11 cellular contexts compared by ENCODE assay signal in the genomic region with DNA sequence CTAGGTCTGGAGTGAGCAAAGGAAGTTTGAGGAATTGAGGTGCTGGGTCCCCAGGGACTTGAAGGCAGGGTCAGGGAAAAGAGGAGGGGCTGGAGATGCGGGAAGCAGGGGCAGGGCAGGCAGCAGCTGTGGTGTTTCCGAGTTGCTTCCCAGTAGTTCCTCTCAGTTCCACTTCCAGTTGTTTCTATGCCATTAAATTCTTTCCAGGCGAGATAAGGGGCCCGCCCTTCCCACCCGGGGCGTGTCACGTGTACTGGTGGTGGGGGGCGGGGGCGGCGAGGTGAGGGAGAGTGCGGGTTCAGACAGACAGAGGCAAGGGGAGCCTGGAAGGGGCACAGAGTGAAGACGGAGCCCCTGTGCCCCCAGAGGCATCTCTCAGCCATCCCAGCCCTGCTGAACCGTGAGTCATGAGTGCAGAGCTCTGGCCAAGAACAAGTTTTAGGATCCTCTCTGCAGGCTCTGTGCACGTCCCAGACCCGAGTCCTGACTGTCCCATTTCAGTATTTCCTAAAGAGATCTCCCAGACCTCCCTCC. TPM values are rescaled to one million over a fixed set of nuclear protein-coding genes. Genes with fewer than 3 reads are reported as not detected.
DNase-seq lines count a peak whose midpoint lies in the region; ATAC-seq lines count a peak whose summit lies in the region.
"Had no signal": no experiment of that assay in that cellular context is flagged by ENCODE, and none has a peak within 500 bp of the region (broad histone marks: within the 10 kb centered on the region; RNA-seq: fewer than 3 reads in every experiment).

No MANE protein-coding gene starts in this region.

- H3K4me3 ChIP-seq in naive thymus-derived CD4-positive, alpha-beta T cell (ENCODE audit: low read length): no peak overlapping the region

- ATAC-seq in stimulated activated naive CD8-positive, alpha-beta T cell treated with anti-CD3 and anti-CD28 coated beads, Interleukin-15, amount 100 ng/mL, for 72 hours: peak; percentile 23
- no peak for ATAC-seq in stimulated activated naive CD8-positive, alpha-beta T cell treated with anti-CD3 and anti-CD28 coated beads, Interleukin-15, Interleukin-2, amounts not matched to agents 100 U/mL and 50 U/mL, for 24 hours
- peak; percentile 20 for ATAC-seq in naive thymus-derived CD4-positive, alpha-beta T cell
- ATAC-seq in HG02973 (IDR thresholded peaks at IDR 0.05; ENCODE audit: unreplicated experiment) (no peak), HG03108 (IDR thresholded peaks at IDR 0.05; ENCODE audit: unreplicated experiment) (no peak)

- no peak overlapping the region for H3K4me3 Mint-ChIP-seq in stimulated activated naive CD8-positive, alpha-beta T cell treated with anti-CD3 and anti-CD28 coated beads, Interleukin-15, amount 100 ng/mL, for 72 hours
- peak overlapping the region in 5 of 10 donors; percentile 24 to 74 (median 69) for H3K4me3 Mint-ChIP-seq in naive thymus-derived CD4-positive, alpha-beta T cell
- H3K4me3 Mint-ChIP-seq: IgD-negative memory B cell had no signal

- intact Hi-C loops in naive thymus-derived CD4-positive, alpha-beta T cell (cut with micrococcal nuclease): no loop called here

- H3K4me1 ChIP-seq in naive thymus-derived CD4-positive, alpha-beta T cell (ENCODE audit: control insufficient read depth in 2 of 2, insufficient read depth in 2 of 2, low read length in 2 of 2): peaks cover 0 to 9% of the 10 kb centered on the region in 2 donors
- H3K4me1 ChIP-seq: BE2C had no signal

- DNase-seq in stimulated activated naive CD8-positive, alpha-beta T cell treated with anti-CD3 and anti-CD28 coated beads, Interleukin-15, amount 100 ng/mL, for 72 hours: no peak
- no peak for DNase-seq in stimulated activated naive CD8-positive, alpha-beta T cell treated with anti-CD3 and anti-CD28 coated beads, Interleukin-15, Interleukin-2, amounts not matched to agents 100 U/mL and 50 U/mL, for 24 hours
- peak; percentile 56 for DNase-seq in fibroblast of gingiva (ENCODE audit: low read depth)
- no peak for DNase-seq in naive thymus-derived CD4-positive, alpha-beta T cell
- DNase-seq in stimulated activated naive CD4-positive, alpha-beta T cell (lab: John Stamatoyannopoulos, UW): no peak
- no peak for DNase-seq in NCI-H1048 (lab: John Stamatoyannopoulos, UW)
- DNase-seq: BE2C, T-cell had no signal

- H3K36me3 Mint-ChIP-seq in naive thymus-derived CD4-positive, alpha-beta T cell: peaks cover 0 to 3% (median 0%) of the 10 kb centered on the region in 5 donors
- H3K36me3 Mint-ChIP-seq: T-cell had no signal

- H3K27me3 ChIP-seq in naive thymus-derived CD4-positive, alpha-beta T cell (ENCODE audit: control insufficient read depth in 2 of 2, insufficient read depth in 2 of 2, low read length in 2 of 2): no peaks in the 10 kb centered on the region

- POLR2A ChIA-PET in naive thymus-derived CD4-positive, alpha-beta T cell (lab: Charles Lee): no interaction called here

- H3K27me3 Mint-ChIP-seq in stimulated activated naive CD8-positive, alpha-beta T cell treated with anti-CD3 and anti-CD28 coated beads, Interleukin-15, amount 100 ng/mL, for 72 hours: peaks cover 40% of the 10 kb centered on the region
- H3K27me3 Mint-ChIP-seq in naive thymus-derived CD4-positive, alpha-beta T cell: peaks cover 0 to 39% (median 6%) of the 10 kb centered on the region in 5 donors

- no peaks in the 10 kb centered on the region for H3K36me3 ChIP-seq in naive thymus-derived CD4-positive, alpha-beta T cell (ENCODE audit: control insufficient read depth in 2 of 3, insufficient read depth in 3 of 3, low read length in 3 of 3)
- H3K36me3 ChIP-seq: BE2C had no signal

- no peak overlapping the region for H3K27ac ChIP-seq in naive thymus-derived CD4-positive, alpha-beta T cell (ENCODE audit: low read depth, low read length)

- H3K27ac Mint-ChIP-seq in stimulated activated naive CD8-positive, alpha-beta T cell treated with anti-CD3 and anti-CD28 coated beads, Interleukin-15, amount 100 ng/mL, for 72 hours: peak overlapping the region in 1 of 2 donors; percentile 23
- H3K27ac Mint-ChIP-seq in naive thymus-derived CD4-positive, alpha-beta T cell: peak overlapping the region in 5 of 9 donors; percentile 32 to 91 (median 63)

- no peaks in the 10 kb centered on the region for H3K9me3 ChIP-seq in naive thymus-derived CD4-positive, alpha-beta T cell (ENCODE audit: control insufficient read depth in 2 of 3, low read length in 3 of 3)
- H3K9me3 ChIP-seq: BE2C had no signal

- CTCF ChIA-PET in naive thymus-derived CD4-positive, alpha-beta T cell (lab: Charles Lee): no interaction called here

- H3K9me3 Mint-ChIP-seq in stimulated activated naive CD8-positive, alpha-beta T cell treated with anti-CD3 and anti-CD28 coated beads, Interleukin-15, amount 100 ng/mL, for 72 hours: no peaks in the 10 kb centered on the region
- peaks cover 0 to 1% (median 0%) of the 10 kb centered on the region in 11 donors for H3K9me3 Mint-ChIP-seq in naive thymus-derived CD4-positive, alpha-beta T cell
- H3K9me3 Mint-ChIP-seq: T-cell had no signal

- H3K4me1 Mint-ChIP-seq in stimulated activated naive CD8-positive, alpha-beta T cell treated with anti-CD3 and anti-CD28 coated beads, Interleukin-15, amount 100 ng/mL, for 72 hours: peaks cover 28% of the 10 kb centered on the region
- H3K4me1 Mint-ChIP-seq in naive thymus-derived CD4-positive, alpha-beta T cell: peaks cover 2 to 35% (median 28%) of the 10 kb centered on the region in 7 donors

RNA-seq across cellular contexts. Expression of a gene that starts 1.0 kb away (rescaled TPM):
- total RNA-seq in naive thymus-derived CD4-positive, alpha-beta T cell: 10 to 100 TPM in 4 of 5 experiments, 1 to 10 TPM in 1; 8.8 to 17.2 (median 13.1) TPM
- polyA plus RNA-seq in naive thymus-derived CD4-positive, alpha-beta T cell: under 1 TPM in 1 of 2 donors, not detected in 1; 0.43 TPM

RNA-seq across cellular contexts. Expression of a gene that starts 19.9 kb away (rescaled TPM):
- total RNA-seq in naive thymus-derived CD4-positive, alpha-beta T cell: 100 to 1,000 TPM; 115 to 168 (median 142) TPM
- 10 to 100 TPM; 28.0 to 29.0 TPM for polyA plus RNA-seq in naive thymus-derived CD4-positive, alpha-beta T cell

RNA-seq across cellular contexts. Expression of a gene that starts 21.9 kb away (rescaled TPM):
- 1 to 10 TPM in 4 of 5 experiments, under 1 TPM in 1; 0.82 to 5.1 (median 3.0) TPM for total RNA-seq in naive thymus-derived CD4-positive, alpha-beta T cell
- polyA plus RNA-seq in naive thymus-derived CD4-positive, alpha-beta T cell: 1 to 10 TPM; 1.3 to 4.1 TPM

RNA-seq across cellular contexts. Expression of a gene that starts 43.6 kb away (rescaled TPM):
- 1 to 10 TPM in 4 of 5 experiments, under 1 TPM in 1; 0.31 to 7.4 (median 3.4) TPM for total RNA-seq in naive thymus-derived CD4-positive, alpha-beta T cell
- polyA plus RNA-seq in naive thymus-derived CD4-positive, alpha-beta T cell: 1 to 10 TPM; 2.2 to 6.2 TPM
- polyA plus RNA-seq: IgD-negative memory B cell had no signal

RNA-seq across cellular contexts. Expression of a gene that starts 45.8 kb away (rescaled TPM):
- total RNA-seq in naive thymus-derived CD4-positive, alpha-beta T cell: 10 to 100 TPM; 11.8 to 21.9 (median 15.8) TPM
- polyA plus RNA-seq in naive thymus-derived CD4-positive, alpha-beta T cell: 10 to 100 TPM; 14.3 to 15.7 TPM

Comparison
In these comparisons a context has a peak if more than half of its experiments do, and no peak if none do; other contexts are left out.
1. ATAC-seq: peak in stimulated activated naive CD8-positive, alpha-beta T cell treated with anti-CD3 and anti-CD28 coated beads, Interleukin-15, amount 100 ng/mL, for 72 hours (single experiment) and naive thymus-derived CD4-positive, alpha-beta T cell (single experiment); none in stimulated activated naive CD8-positive, alpha-beta T cell treated with anti-CD3 and anti-CD28 coated beads, Interleukin-15, Interleukin-2, amounts not matched to agents 100 U/mL and 50 U/mL, for 24 hours (single experiment), HG02973 (single experiment) and HG03108 (single experiment).